ENCODE assay signal across 7 cellular contexts in genomic region chr1:204986181-204986580, GRCh38. TPM values are rescaled to one million over a fixed set of nuclear protein-coding genes. Genes with fewer than 3 reads are reported as not detected.
"Had no signal": no experiment of that assay in that cellular context is flagged by ENCODE, and none has a peak within 500 bp of the region (broad histone marks: within the 10 kb centered on the region; RNA-seq: fewer than 3 reads in every experiment).

No MANE protein-coding gene starts in this region.

- H3K27ac Mint-ChIP-seq: GM23338 had no signal

- H3K4me3 Mint-ChIP-seq: GM23338, H9 had no signal

- DNase-seq: H9, HCEC 1CT, IMR-90, KG1 had no signal

- H3K9me3 Mint-ChIP-seq: GM23338, H9 had no signal

- H2AFZ ChIP-seq: GM23338 had no signal

- H3K4me2 ChIP-seq: GM23338 had no signal

- ATAC-seq: GM23338, K562 had no signal

- H3K4me3 ChIP-seq: GM23338, K562 had no signal

RNA-seq across cellular contexts. Expression of gene CNTN2, which starts 56.8 kb away (rescaled TPM):
- total RNA-seq: HT-29, IMR-90, K562 had no signal
- polyA plus RNA-seq: IMR-90, K562 had no signal
